ENCODE assay signal across 8 cellular contexts in the genomic region with DNA sequence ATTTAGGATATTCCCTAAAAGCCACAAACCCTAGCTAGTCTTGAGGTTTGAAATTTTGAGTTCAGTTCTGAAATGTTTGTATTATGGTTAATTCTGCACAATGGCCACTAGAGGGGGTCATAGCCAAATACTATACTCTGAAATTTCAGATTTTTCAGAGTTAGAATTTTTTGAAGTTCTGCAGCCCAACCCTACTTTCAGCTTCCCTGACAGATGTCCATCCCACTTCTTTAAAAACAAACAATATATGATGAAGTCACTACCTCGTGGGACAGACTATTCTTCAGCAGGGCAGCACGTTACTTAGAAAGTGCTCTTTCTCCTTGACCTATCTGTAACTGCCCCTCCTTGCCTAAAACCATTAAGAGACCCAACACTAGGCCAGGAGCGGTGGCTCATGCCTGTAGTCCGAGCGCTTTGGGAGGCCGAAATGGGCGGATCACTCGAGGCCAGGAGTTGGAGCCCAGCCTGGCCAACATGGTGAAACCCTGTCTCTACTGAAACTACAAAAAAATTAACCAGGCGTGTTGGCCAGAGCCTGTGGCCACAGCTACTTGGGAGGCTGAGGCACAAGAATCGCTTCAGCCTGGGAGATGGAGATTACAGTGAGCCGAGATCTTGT. TPM values are rescaled to one million over a fixed set of nuclear protein-coding genes. Genes with fewer than 3 reads are reported as not detected.
DNase-seq lines count a peak whose midpoint lies in the region; ATAC-seq, FAIRE-seq and TF ChIP-seq lines count a peak whose summit lies in the region.

No MANE protein-coding gene starts in this region.

- H3K4me3 Mint-ChIP-seq in type B pancreatic cell: no peak overlapping the region

- DNase-seq in BJ (ENCODE audit: low read depth) (no peak), GM19238 (ENCODE audit: insufficient read length, low spot score) (peak; percentile 22), NCI-H345 treated with DMSO at 0.1 percent for 48 hours (lab: John Stamatoyannopoulos, UW; ENCODE audit: unreplicated experiment) (peak; percentile 3), K562 (ENCODE audit: extremely low read depth in 1 of 4, low spot score in 3 of 4) (peak; percentile 39 to 48 (median 43)), kidney (no peak), type B pancreatic cell (ENCODE audit: extremely low spot score, unreplicated experiment) (no peak), HK-2 (ENCODE audit: unreplicated experiment) (no peak)
- no peak for DNase-seq in stimulated activated CD4-positive, alpha-beta T cell treated with anti-CD3 and anti-CD28 coated beads, Interleukin-15, amount 100 ng/mL, for 24 hours

- H3K4me3 ChIP-seq in BJ (ENCODE audit: low read depth, low read length) (no peak overlapping the region), K562 (no peak overlapping the region), kidney (ENCODE audit: low read length in 2 of 2) (no peak overlapping the region)

- H3K27me3 Mint-ChIP-seq in type B pancreatic cell: peaks cover 3% of the 10 kb centered on the region

- no peak for TF ChIP-seq POLR2A in K562 (conservative IDR thresholded peaks at IDR 0.05)

- H3K9me1 ChIP-seq in K562 (ENCODE audit: control insufficient read depth, insufficient read depth, low read length): no peaks in the 10 kb centered on the region

- H3K9me3 Mint-ChIP-seq in type B pancreatic cell: no peaks in the 10 kb centered on the region

- POLR2A ChIA-PET in BJ (lab: Charles Lee): no interaction called here
- POLR2A ChIA-PET in K562 (lab: Yijun Ruan, JAX): no interaction called here

- H3K27ac ChIP-seq in K562 (ENCODE audit: extremely low read depth, low read depth, low read length): no peak overlapping the region
- H3K27ac ChIP-seq in kidney (ENCODE audit: low read depth in 2 of 2, low read length in 2 of 2): no peak overlapping the region

- TF ChIP-seq EP300 in K562 (IDR thresholded peaks at IDR 0.05; ENCODE audit: low read length): no peak

- peak; percentile 71 for FAIRE-seq in K562 (lab: Jason Lieb, UNC)
- no peak for FAIRE-seq in kidney (lab: Jason Lieb, UNC)

- intact Hi-C loops in K562 (cut with micrococcal nuclease): loop anchor here (1.0 to 5.0 kb wide), 2 partner anchors 291 to 1204 kb away; no protein-coding TSS in a partner anchor
- intact Hi-C loops in kidney (cut with DNase I): loop anchor here (10.0 kb wide), 1 partner anchor 287 kb away; no protein-coding TSS in a partner anchor

- BruUV-seq in K562 (replicated peaks; lab: Mats Ljungman, UMichigan): no TSS peak

- in situ Hi-C loops in K562 (cut with MboI): loop anchor here (5.0 kb wide), 1 partner anchor 289 kb away; no protein-coding TSS in a partner anchor

- H3K4me2 ChIP-seq in K562 (ENCODE audit: insufficient read depth, low read length): 0 out of 2 replicates have a peak overlapping the region, but pooled peaks have one; percentile 40

- H3K9me3 ChIP-seq in K562 (replicated peaks; ENCODE audit: control insufficient read depth, insufficient read depth, low read depth, low read length): no peaks in the 10 kb centered on the region
- H3K9me3 ChIP-seq in kidney (ENCODE audit: control insufficient read depth in 1 of 2, low read length in 2 of 2): no peaks in the 10 kb centered on the region

- H3K4me1 ChIP-seq in K562 (replicated peaks in 1 of 2; ENCODE audit: control insufficient read depth in 2 of 2, insufficient read depth in 2 of 2, low read length in 2 of 2) (peaks cover 0 to 2% of the 10 kb centered on the region in 2 experiments; a peak in 1 of 5 replicates), kidney (ENCODE audit: control insufficient read depth in 1 of 2, insufficient read depth in 1 of 2, low read depth in 1 of 2, low read length in 2 of 2) (no peaks in the 10 kb centered on the region)

- H2AFZ ChIP-seq in K562 (ENCODE audit: low read depth, low read length): peak overlapping the region; percentile 74

- H3K79me2 ChIP-seq in K562 (ENCODE audit: control insufficient read depth, insufficient read depth, low read length): no peaks in the 10 kb centered on the region

- H3K36me3 ChIP-seq in BJ (ENCODE audit: control insufficient read depth, insufficient read depth, low read length) (no peaks in the 10 kb centered on the region), K562 (ENCODE audit: control insufficient read depth, insufficient read depth, low read length) (no peaks in the 10 kb centered on the region), kidney (ENCODE audit: control insufficient read depth in 1 of 2, insufficient read depth in 2 of 2, low read length in 2 of 2) (no peaks in the 10 kb centered on the region)

- peak overlapping the region; percentile 24 for H3K27ac Mint-ChIP-seq in type B pancreatic cell

- no peaks in the 10 kb centered on the region for H3K27me3 ChIP-seq in BJ (ENCODE audit: control insufficient read depth, insufficient read depth, low read length)
- H3K27me3 ChIP-seq in K562 (ENCODE audit: control insufficient read depth in 2 of 2, insufficient read depth in 2 of 2, low read length in 2 of 2): peaks cover 8 to 18% of the 10 kb centered on the region in 2 experiments

- no peak overlapping the region for H3K9ac ChIP-seq in K562 (ENCODE audit: insufficient read depth in 1 of 2, low read depth in 2 of 2, low read length in 2 of 2)
- no peak overlapping the region for H3K9ac ChIP-seq in kidney (ENCODE audit: low read length in 2 of 2)

- peak; percentile 66 for TF ChIP-seq CTCF in BJ (IDR thresholded peaks at IDR 0.05; ENCODE audit: insufficient read depth, low read depth, low read length)
- TF ChIP-seq CTCF in K562 (IDR thresholded peaks at IDR 0.05 in 2 of 3, conservative IDR thresholded peaks at IDR 0.05 in 1 of 3; ENCODE audit: insufficient read depth in 2 of 3, low read depth in 1 of 3, low read length in 3 of 3): peak; percentile 27 to 79 (median 59); a peak in 5 of 6 replicates
- TF ChIP-seq CTCF in kidney (IDR thresholded peaks at IDR 0.05; ENCODE audit: borderline replicate concordance, extremely low read depth, insufficient read depth): peak; percentile 43
- peak; percentile 89 for TF ChIP-seq CTCF in type B pancreatic cell (conservative IDR thresholded peaks at IDR 0.05)

- peak; percentile 73 for ATAC-seq in K562

- H3K4me1 Mint-ChIP-seq in type B pancreatic cell (ENCODE audit: unreplicated experiment): no peaks in the 10 kb centered on the region

- CTCF ChIA-PET in BJ (lab: Yijun Ruan, JAX): interaction anchor here (0.6 to 8.4 kb wide), 24 partner anchors 8 to 359 kb away, joined by 3 to 92 read pairs (median 3); no protein-coding TSS in a partner anchor
- CTCF ChIA-PET in K562 (lab: Yijun Ruan, JAX; ENCODE audit: low intra/inter-chr PET ratio): interaction anchor here (0.6 to 2.1 kb wide), 3 partner anchors 46 to 737 kb away, joined by 3 to 14 read pairs (median 3); no protein-coding TSS in a partner anchor

- WGBS in K562 (ENCODE audit: insufficient coverage, low coverage, missing lambda C conversion rate): 5% methylated on average over 11 of the region's 11 CpGs

- no peaks in the 10 kb centered on the region for H3K36me3 Mint-ChIP-seq in type B pancreatic cell

- no peaks in the 10 kb centered on the region for H4K20me1 ChIP-seq in K562 (replicated peaks; ENCODE audit: control insufficient read depth, insufficient read depth, low read length)

- peak; percentile 58 to 75 for TF ChIP-seq RAD21 in K562 (CRISPR knock-in tag; conservative IDR thresholded peaks at IDR 0.05 in 1 of 2, IDR thresholded peaks at IDR 0.05 in 1 of 2)

TF ChIP-seq in K562, 482 proteins besides CTCF, POLR2A, EP300 and RAD21 (continues in another document):
- TF ChIP-seq, protein P1, sequence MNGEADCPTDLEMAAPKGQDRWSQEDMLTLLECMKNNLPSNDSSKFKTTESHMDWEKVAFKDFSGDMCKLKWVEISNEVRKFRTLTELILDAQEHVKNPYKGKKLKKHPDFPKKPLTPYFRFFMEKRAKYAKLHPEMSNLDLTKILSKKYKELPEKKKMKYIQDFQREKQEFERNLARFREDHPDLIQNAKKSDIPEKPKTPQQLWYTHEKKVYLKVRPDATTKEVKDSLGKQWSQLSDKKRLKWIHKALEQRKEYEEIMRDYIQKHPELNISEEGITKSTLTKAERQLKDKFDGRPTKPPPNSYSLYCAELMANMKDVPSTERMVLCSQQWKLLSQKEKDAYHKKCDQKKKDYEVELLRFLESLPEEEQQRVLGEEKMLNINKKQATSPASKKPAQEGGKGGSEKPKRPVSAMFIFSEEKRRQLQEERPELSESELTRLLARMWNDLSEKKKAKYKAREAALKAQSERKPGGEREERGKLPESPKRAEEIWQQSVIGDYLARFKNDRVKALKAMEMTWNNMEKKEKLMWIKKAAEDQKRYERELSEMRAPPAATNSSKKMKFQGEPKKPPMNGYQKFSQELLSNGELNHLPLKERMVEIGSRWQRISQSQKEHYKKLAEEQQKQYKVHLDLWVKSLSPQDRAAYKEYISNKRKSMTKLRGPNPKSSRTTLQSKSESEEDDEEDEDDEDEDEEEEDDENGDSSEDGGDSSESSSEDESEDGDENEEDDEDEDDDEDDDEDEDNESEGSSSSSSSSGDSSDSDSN (IDR thresholded peaks at IDR 0.05; ENCODE audit: borderline replicate concordance in 1 of 2, low read depth in 2 of 2, low read length in 2 of 2): no peak
- TF ChIP-seq CBX2 (IDR thresholded peaks at IDR 0.05; ENCODE audit: insufficient read depth, low read length, poor library complexity, severe bottlenecking): no peak
- no peak for TF ChIP-seq SMARCA4 (IDR thresholded peaks at IDR 0.05)
- TF ChIP-seq DNMT1 (IDR thresholded peaks at IDR 0.05): no peak
- TF ChIP-seq ZNF232 (CRISPR knock-in tag; IDR thresholded peaks at IDR 0.05): no peak

RNA-seq across cellular contexts. Expression of a gene that starts 48.2 kb away (rescaled TPM):
- 5.8 and 9.5 TPM in 2 replicates for polyA plus RNA-seq in BJ (2011; rRNA removed)
- polyA minus RNA-seq in BJ (2011; rRNA and poly(A)+ RNA removed): 5.9 TPM in 2 replicates
- total RNA-seq in K562 (2011; cell fraction: chromatin; rRNA removed; ENCODE audit: low replicate concordance): 15.0 and 40.0 TPM in 2 replicates
- 7.8 and 10.0 TPM in 2 replicates for total RNA-seq in K562 (2011; cell fraction: nucleolus; rRNA removed)
- total RNA-seq in K562 (2011; cell fraction: nucleoplasm; rRNA removed): 15.8 and 22.9 TPM in 2 replicates
- total RNA-seq in K562 (2014; rRNA removed): 8.0 and 9.9 TPM in 2 replicates
- total RNA-seq in K562 (2014; rRNA removed; fragmentation: Illumina TruSeq; extraction: Trizol): 16.3 and 17.8 TPM in 2 replicates
- 13.8 and 15.0 TPM in 2 replicates for total RNA-seq in K562 (2015; rRNA removed; fragmentation: Illumina TruSeq; extraction: Trizol)
- total RNA-seq in K562 (2021): 10.0 and 11.1 TPM in 2 replicates
- polyA plus RNA-seq in K562 (2011; rRNA removed): 14.3 and 15.2 TPM in 2 replicates
- 4.6 and 5.1 TPM in 2 replicates for polyA plus RNA-seq in K562 (2011; cell fraction: cytosol; rRNA removed)
- 10.4 and 13.0 TPM in 2 replicates for polyA plus RNA-seq in K562 (2011; cell fraction: nucleus; rRNA removed)
- 6.1 and 6.8 TPM in 2 replicates for polyA plus RNA-seq in K562 (2012)
- 9.7 and 11.7 TPM in 2 replicates for polyA plus RNA-seq in K562 (2014; fragmentation: Illumina TruSeq; extraction: Trizol)
- 1 to 10 TPM; 3.9 to 8.9 TPM for polyA plus RNA-seq in K562 (2014; fragmentation: Nextera tagmentation; extraction: Ambion mirVana)
- polyA plus RNA-seq in K562 (2014; rRNA removed): 4.8 and 8.4 TPM in 2 replicates
- polyA minus RNA-seq in K562 (2011; rRNA and poly(A)+ RNA removed): 37.0 and 38.7 TPM in 2 replicates
- 12.1 and 21.5 TPM in 2 replicates for polyA minus RNA-seq in K562 (2011; cell fraction: cytosol; rRNA and poly(A)+ RNA removed)
- 8.6 and 13.9 TPM in 2 replicates for polyA minus RNA-seq in K562 (2011; cell fraction: nucleus; rRNA and poly(A)+ RNA removed)
- 12.2 TPM for total RNA-seq in kidney
- polyA plus RNA-seq in kidney (ENCODE audit: insufficient read depth, low read depth, low replicate concordance): 3.0 TPM
- total RNA-seq in type B pancreatic cell (ENCODE audit: low replicate concordance): 16.2 and 20.9 TPM in 2 replicates

Comparison
In these comparisons a context has a peak if more than half of its experiments do, and no peak if none do; other contexts are left out.
1. DNase-seq: peak in GM19238 (single experiment), NCI-H345 treated with DMSO at 0.1 percent for 48 hours (single experiment) and K562 (4 of 4); none in BJ (single experiment), kidney (single experiment), type B pancreatic cell (single experiment), HK-2 (single experiment) and stimulated activated CD4-positive, alpha-beta T cell treated with anti-CD3 and anti-CD28 coated beads, Interleukin-15, amount 100 ng/mL, for 24 hours (single experiment).
2. Peak in every context shown above with its lines, with median percentiles within 50 percentile points of each other: CTCF ChIP-seq.